Comparison of ENCODE assay signal across 33 cellular contexts in the genomic region with DNA sequence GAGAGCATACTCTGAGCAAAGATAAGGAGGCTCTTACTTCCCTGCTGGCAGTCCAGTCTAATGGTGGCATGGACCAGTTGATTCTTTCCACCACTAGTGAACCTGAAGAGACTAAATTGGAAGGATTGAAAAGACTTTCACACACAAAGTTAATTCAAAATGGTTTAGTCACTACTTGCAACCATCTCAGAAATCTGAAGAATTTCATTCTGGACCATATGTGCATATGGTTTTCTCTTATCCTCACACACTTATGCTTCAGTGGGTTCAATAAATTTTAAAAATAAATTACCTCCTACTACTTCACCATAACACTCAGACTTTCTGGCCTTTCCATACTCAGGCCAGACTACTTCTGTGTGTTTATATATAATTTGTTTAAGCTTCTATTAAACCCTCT. TPM values are rescaled to one million over a fixed set of nuclear protein-coding genes. Genes with fewer than 3 reads are reported as not detected.
DNase-seq lines count a peak whose midpoint lies in the region; ATAC-seq and TF ChIP-seq lines count a peak whose summit lies in the region.
"Had no signal": no experiment of that assay in that cellular context is flagged by ENCODE, and none has a peak within 500 bp of the region (broad histone marks: within the 10 kb centered on the region; RNA-seq: fewer than 3 reads in every experiment).

No MANE protein-coding gene starts in this region.

- no peaks in the 10 kb centered on the region for H3K9me3 ChIP-seq in left ventricle myocardium inferior (replicated peaks)
- H3K9me3 ChIP-seq: BLaER1 treated with 17β-estradiol and CSF1 and Interleukin-3, amounts not matched to agents 10 nM and 100 nM; colonic mucosa had no signal

- H3K27me3 Mint-ChIP-seq in activated naive CD4-positive, alpha-beta T cell treated with anti-CD3 and anti-CD28 coated beads, Interleukin-2, amount 10 ng/mL, durations not matched to agents 7 days and 5 days = no peaks in the 10 kb centered on the region
- no peaks in the 10 kb centered on the region for H3K27me3 Mint-ChIP-seq in stimulated activated naive CD8-positive, alpha-beta T cell treated with anti-CD3 and anti-CD28 coated beads, Interleukin-15, amount 100 ng/mL, for 72 hours
- H3K27me3 Mint-ChIP-seq: activated CD4-positive, alpha-beta T cell treated with anti-CD3 and anti-CD28 coated beads for 36 hours had no signal

- intact Hi-C loops in left ventricle myocardium inferior (cut with micrococcal nuclease) = no loop called here

- H3K4me1 Mint-ChIP-seq in activated naive CD4-positive, alpha-beta T cell treated with anti-CD3 and anti-CD28 coated beads, Interleukin-2, amount 10 ng/mL, durations not matched to agents 7 days and 5 days = no peaks in the 10 kb centered on the region
- no peaks in the 10 kb centered on the region for H3K4me1 Mint-ChIP-seq in stimulated activated naive CD8-positive, alpha-beta T cell treated with anti-CD3 and anti-CD28 coated beads, Interleukin-15, amount 100 ng/mL, for 72 hours
- H3K4me1 Mint-ChIP-seq: activated CD4-positive, alpha-beta T cell treated with anti-CD3 and anti-CD28 coated beads for 36 hours; activated naive CD4-positive, alpha-beta T cell treated with anti-CD3 and anti-CD28 coated beads, Interleukin-2, amount 50 U/mL, for 24 hours; naive thymus-derived CD8-positive, alpha-beta T cell had no signal

- no peaks in the 10 kb centered on the region for H3K36me3 Mint-ChIP-seq in activated naive CD4-positive, alpha-beta T cell treated with anti-CD3 and anti-CD28 coated beads, Interleukin-2, amount 10 ng/mL, durations not matched to agents 7 days and 5 days
- H3K36me3 Mint-ChIP-seq: activated naive CD4-positive, alpha-beta T cell treated with anti-CD3 and anti-CD28 coated beads, Interleukin-2, amount 50 U/mL, for 24 hours; naive thymus-derived CD8-positive, alpha-beta T cell had no signal

- in situ Hi-C loops in astrocyte of the cerebellum (cut with HindIII; ENCODE audit: low sequenced_read_pairs) = no loop called here

- H3K4me3 Mint-ChIP-seq in activated naive CD4-positive, alpha-beta T cell treated with anti-CD3 and anti-CD28 coated beads, Interleukin-2, amount 10 ng/mL, durations not matched to agents 7 days and 5 days = no peak overlapping the region
- H3K4me3 Mint-ChIP-seq in stimulated activated naive CD8-positive, alpha-beta T cell treated with anti-CD3 and anti-CD28 coated beads, Interleukin-15, amount 100 ng/mL, for 72 hours = no peak overlapping the region
- H3K4me3 Mint-ChIP-seq: activated CD4-positive, alpha-beta T cell treated with anti-CD3 and anti-CD28 coated beads for 36 hours; activated CD8-positive, alpha-beta T cell treated with anti-CD3 and anti-CD28 coated beads, Interleukin-2, amount 10 ng/mL, durations not matched to agents 7 days and 5 days; activated naive CD4-positive, alpha-beta T cell treated with anti-CD3 and anti-CD28 coated beads, Interleukin-2, amount 50 U/mL, for 24 hours; naive thymus-derived CD8-positive, alpha-beta T cell had no signal

- H3K36me3 ChIP-seq in left ventricle myocardium inferior = no peaks in the 10 kb centered on the region
- H3K36me3 ChIP-seq: BLaER1 treated with 17β-estradiol and CSF1 and Interleukin-3, amounts not matched to agents 10 nM and 100 nM; colonic mucosa had no signal

- ATAC-seq in stimulated activated naive CD8-positive, alpha-beta T cell treated with anti-CD3 and anti-CD28 coated beads, Interleukin-15, amount 100 ng/mL, for 72 hours = no peak
- ATAC-seq: activated CD4-positive, alpha-beta T cell treated with anti-CD3 and anti-CD28 coated beads for 36 hours; activated CD8-positive, alpha-beta T cell treated with anti-CD3 and anti-CD28 coated beads, Interleukin-2, amount 10 ng/mL, durations not matched to agents 7 days and 5 days; naive thymus-derived CD8-positive, alpha-beta T cell; Panc1 had no signal

- no peak overlapping the region for H3K27ac Mint-ChIP-seq in activated naive CD4-positive, alpha-beta T cell treated with anti-CD3 and anti-CD28 coated beads, Interleukin-2, amount 10 ng/mL, durations not matched to agents 7 days and 5 days
- no peak overlapping the region for H3K27ac Mint-ChIP-seq in stimulated activated naive CD8-positive, alpha-beta T cell treated with anti-CD3 and anti-CD28 coated beads, Interleukin-15, amount 100 ng/mL, for 72 hours
- H3K27ac Mint-ChIP-seq: activated CD4-positive, alpha-beta T cell treated with anti-CD3 and anti-CD28 coated beads for 36 hours; activated CD8-positive, alpha-beta T cell treated with anti-CD3 and anti-CD28 coated beads, Interleukin-2, amount 10 ng/mL, durations not matched to agents 7 days and 5 days; activated naive CD4-positive, alpha-beta T cell treated with anti-CD3 and anti-CD28 coated beads, Interleukin-2, amount 50 U/mL, for 24 hours; activated T-helper 2 cell treated with anti-CD3 and anti-CD28 coated beads, Interferon-gamma antibody, Interleukin-2, Interleukin-4, amounts not matched to agents 10 μg/mL and 5 μg/mL and 100 μg/mL, durations not matched to agents 14 hours and 24 hours and 36 hours; naive thymus-derived CD8-positive, alpha-beta T cell had no signal

- H3K27ac ChIP-seq in left ventricle myocardium inferior (replicated peaks) = no peak overlapping the region
- H3K27ac ChIP-seq: BLaER1 treated with 17β-estradiol and CSF1 and Interleukin-3, amounts not matched to agents 10 nM and 100 nM; colonic mucosa; HL-60; KMS-11; skin epidermis; VCaP had no signal

- no peaks in the 10 kb centered on the region for H3K9me3 Mint-ChIP-seq in activated naive CD4-positive, alpha-beta T cell treated with anti-CD3 and anti-CD28 coated beads, Interleukin-2, amount 10 ng/mL, durations not matched to agents 7 days and 5 days
- no peaks in the 10 kb centered on the region for H3K9me3 Mint-ChIP-seq in stimulated activated naive CD8-positive, alpha-beta T cell treated with anti-CD3 and anti-CD28 coated beads, Interleukin-15, amount 100 ng/mL, for 72 hours
- H3K9me3 Mint-ChIP-seq: activated naive CD4-positive, alpha-beta T cell treated with anti-CD3 and anti-CD28 coated beads, Interleukin-2, amount 50 U/mL, for 24 hours; activated T-helper 2 cell treated with anti-CD3 and anti-CD28 coated beads, Interferon-gamma antibody, Interleukin-2, Interleukin-4, amounts not matched to agents 10 μg/mL and 5 μg/mL and 100 μg/mL, durations not matched to agents 14 hours and 24 hours and 36 hours had no signal

- H3K4me3 ChIP-seq in AG04449 (ENCODE audit: low read depth, low read length) (no peak overlapping the region), astrocyte of the cerebellum (ENCODE audit: low read depth, low read length) (no peak overlapping the region), left ventricle myocardium inferior (no peak overlapping the region)
- H3K4me3 ChIP-seq: BLaER1 treated with 17β-estradiol and CSF1 and Interleukin-3, amounts not matched to agents 10 nM and 100 nM; colonic mucosa; skin epidermis had no signal

- no peaks in the 10 kb centered on the region for H3K27me3 ChIP-seq in left ventricle myocardium inferior (ENCODE audit: low read depth)
- H3K27me3 ChIP-seq: BLaER1 treated with 17β-estradiol and CSF1 and Interleukin-3, amounts not matched to agents 10 nM and 100 nM; colonic mucosa had no signal

- CTCF ChIA-PET in AG04449 (lab: Yijun Ruan, JAX) = no interaction called here
- CTCF ChIA-PET in activated naive CD4-positive, alpha-beta T cell treated with anti-CD3 and anti-CD28 coated beads, Interleukin-2, amount 10 ng/mL, durations not matched to agents 7 days and 5 days (lab: Charles Lee) = no interaction called here

- H3K4me1 ChIP-seq in left ventricle myocardium inferior = peaks cover 10% of the 10 kb centered on the region
- H3K4me1 ChIP-seq: BLaER1 treated with 17β-estradiol and CSF1 and Interleukin-3, amounts not matched to agents 10 nM and 100 nM; colonic mucosa had no signal

- no peak for TF ChIP-seq CTCF in AG04449 (IDR thresholded peaks at IDR 0.05; ENCODE audit: insufficient read depth, low read length, missing control alignments)
- no peak for TF ChIP-seq CTCF in astrocyte of the cerebellum (IDR thresholded peaks at IDR 0.05; ENCODE audit: low read depth, low read length, missing control alignments)
- no peak for TF ChIP-seq CTCF in left ventricle myocardium inferior (IDR thresholded peaks at IDR 0.05; ENCODE audit: borderline replicate concordance)

- DNase-seq in AG04449 (ENCODE audit: low read depth, low spot score) = peak; percentile 74
- peak; percentile 76 for DNase-seq in EH (ENCODE audit: low read depth)
- DNase-seq in astrocyte of the cerebellum (ENCODE audit: low read depth) = peak; percentile 70
- peak; percentile 46 for DNase-seq in kidney glomerular epithelial cell (lab: John Stamatoyannopoulos, UW)
- no peak for DNase-seq in activated naive CD4-positive, alpha-beta T cell treated with anti-CD3 and anti-CD28 coated beads, Interleukin-2, amount 10 ng/mL, durations not matched to agents 7 days and 5 days
- no peak for DNase-seq in stimulated activated naive CD8-positive, alpha-beta T cell treated with anti-CD3 and anti-CD28 coated beads, Interleukin-15, amount 100 ng/mL, for 72 hours
- DNase-seq in left ventricle myocardium inferior = no peak
- DNase-seq in DMS79 treated with DMSO at 0.1 percent for 48 hours (lab: John Stamatoyannopoulos, UW) = no peak
- DNase-seq: activated CD4-positive, alpha-beta T cell treated with anti-CD3 and anti-CD28 coated beads for 36 hours; activated CD8-positive, alpha-beta T cell treated with anti-CD3 and anti-CD28 coated beads, Interleukin-2, amount 10 ng/mL, durations not matched to agents 7 days and 5 days; amygdala; colonic mucosa; effector CD8-positive, alpha-beta T cell; GDM1; glutamatergic neuron; H7; islet precursor cell; MM.1S; naive thymus-derived CD8-positive, alpha-beta T cell; NCI-H1417 treated with DMSO at 0.1 percent for 48 hours; NCI-H2081; NCI-H226; nucleus accumbens; stimulated activated naive CD4-positive, alpha-beta T cell; T-helper 9 cell had no signal

- POLR2A ChIA-PET in AG04449 (lab: Yijun Ruan, JAX) = no interaction called here

RNA-seq across cellular contexts. Expression of a gene that starts 44.7 kb away (rescaled TPM):
- 51.1 TPM for total RNA-seq in left ventricle myocardium inferior
- total RNA-seq: naive thymus-derived CD8-positive, alpha-beta T cell had no signal

Comparison
In these comparisons a context has a peak if more than half of its experiments do, and no peak if none do; other contexts are left out.
1. DNase-seq: peak in AG04449 (single experiment), EH (single experiment), astrocyte of the cerebellum (single experiment) and kidney glomerular epithelial cell (single experiment); none in activated naive CD4-positive, alpha-beta T cell treated with anti-CD3 and anti-CD28 coated beads, Interleukin-2, amount 10 ng/mL, durations not matched to agents 7 days and 5 days (single experiment), stimulated activated naive CD8-positive, alpha-beta T cell treated with anti-CD3 and anti-CD28 coated beads, Interleukin-15, amount 100 ng/mL, for 72 hours (0 of 2), left ventricle myocardium inferior (single experiment) and DMS79 treated with DMSO at 0.1 percent for 48 hours (single experiment).